In genomic region chr6:46184114-46184513, GRCh38 we compare ENCODE assay signal across 1 cellular context.
TF ChIP-seq lines count a peak whose summit lies in the region.

No MANE protein-coding gene starts in this region.

TF ChIP-seq in GM23338, 12 proteins besides CTCF, POLR2A, EP300 and RAD21 (continued from another document):
- TF ChIP-seq, protein P1, sequence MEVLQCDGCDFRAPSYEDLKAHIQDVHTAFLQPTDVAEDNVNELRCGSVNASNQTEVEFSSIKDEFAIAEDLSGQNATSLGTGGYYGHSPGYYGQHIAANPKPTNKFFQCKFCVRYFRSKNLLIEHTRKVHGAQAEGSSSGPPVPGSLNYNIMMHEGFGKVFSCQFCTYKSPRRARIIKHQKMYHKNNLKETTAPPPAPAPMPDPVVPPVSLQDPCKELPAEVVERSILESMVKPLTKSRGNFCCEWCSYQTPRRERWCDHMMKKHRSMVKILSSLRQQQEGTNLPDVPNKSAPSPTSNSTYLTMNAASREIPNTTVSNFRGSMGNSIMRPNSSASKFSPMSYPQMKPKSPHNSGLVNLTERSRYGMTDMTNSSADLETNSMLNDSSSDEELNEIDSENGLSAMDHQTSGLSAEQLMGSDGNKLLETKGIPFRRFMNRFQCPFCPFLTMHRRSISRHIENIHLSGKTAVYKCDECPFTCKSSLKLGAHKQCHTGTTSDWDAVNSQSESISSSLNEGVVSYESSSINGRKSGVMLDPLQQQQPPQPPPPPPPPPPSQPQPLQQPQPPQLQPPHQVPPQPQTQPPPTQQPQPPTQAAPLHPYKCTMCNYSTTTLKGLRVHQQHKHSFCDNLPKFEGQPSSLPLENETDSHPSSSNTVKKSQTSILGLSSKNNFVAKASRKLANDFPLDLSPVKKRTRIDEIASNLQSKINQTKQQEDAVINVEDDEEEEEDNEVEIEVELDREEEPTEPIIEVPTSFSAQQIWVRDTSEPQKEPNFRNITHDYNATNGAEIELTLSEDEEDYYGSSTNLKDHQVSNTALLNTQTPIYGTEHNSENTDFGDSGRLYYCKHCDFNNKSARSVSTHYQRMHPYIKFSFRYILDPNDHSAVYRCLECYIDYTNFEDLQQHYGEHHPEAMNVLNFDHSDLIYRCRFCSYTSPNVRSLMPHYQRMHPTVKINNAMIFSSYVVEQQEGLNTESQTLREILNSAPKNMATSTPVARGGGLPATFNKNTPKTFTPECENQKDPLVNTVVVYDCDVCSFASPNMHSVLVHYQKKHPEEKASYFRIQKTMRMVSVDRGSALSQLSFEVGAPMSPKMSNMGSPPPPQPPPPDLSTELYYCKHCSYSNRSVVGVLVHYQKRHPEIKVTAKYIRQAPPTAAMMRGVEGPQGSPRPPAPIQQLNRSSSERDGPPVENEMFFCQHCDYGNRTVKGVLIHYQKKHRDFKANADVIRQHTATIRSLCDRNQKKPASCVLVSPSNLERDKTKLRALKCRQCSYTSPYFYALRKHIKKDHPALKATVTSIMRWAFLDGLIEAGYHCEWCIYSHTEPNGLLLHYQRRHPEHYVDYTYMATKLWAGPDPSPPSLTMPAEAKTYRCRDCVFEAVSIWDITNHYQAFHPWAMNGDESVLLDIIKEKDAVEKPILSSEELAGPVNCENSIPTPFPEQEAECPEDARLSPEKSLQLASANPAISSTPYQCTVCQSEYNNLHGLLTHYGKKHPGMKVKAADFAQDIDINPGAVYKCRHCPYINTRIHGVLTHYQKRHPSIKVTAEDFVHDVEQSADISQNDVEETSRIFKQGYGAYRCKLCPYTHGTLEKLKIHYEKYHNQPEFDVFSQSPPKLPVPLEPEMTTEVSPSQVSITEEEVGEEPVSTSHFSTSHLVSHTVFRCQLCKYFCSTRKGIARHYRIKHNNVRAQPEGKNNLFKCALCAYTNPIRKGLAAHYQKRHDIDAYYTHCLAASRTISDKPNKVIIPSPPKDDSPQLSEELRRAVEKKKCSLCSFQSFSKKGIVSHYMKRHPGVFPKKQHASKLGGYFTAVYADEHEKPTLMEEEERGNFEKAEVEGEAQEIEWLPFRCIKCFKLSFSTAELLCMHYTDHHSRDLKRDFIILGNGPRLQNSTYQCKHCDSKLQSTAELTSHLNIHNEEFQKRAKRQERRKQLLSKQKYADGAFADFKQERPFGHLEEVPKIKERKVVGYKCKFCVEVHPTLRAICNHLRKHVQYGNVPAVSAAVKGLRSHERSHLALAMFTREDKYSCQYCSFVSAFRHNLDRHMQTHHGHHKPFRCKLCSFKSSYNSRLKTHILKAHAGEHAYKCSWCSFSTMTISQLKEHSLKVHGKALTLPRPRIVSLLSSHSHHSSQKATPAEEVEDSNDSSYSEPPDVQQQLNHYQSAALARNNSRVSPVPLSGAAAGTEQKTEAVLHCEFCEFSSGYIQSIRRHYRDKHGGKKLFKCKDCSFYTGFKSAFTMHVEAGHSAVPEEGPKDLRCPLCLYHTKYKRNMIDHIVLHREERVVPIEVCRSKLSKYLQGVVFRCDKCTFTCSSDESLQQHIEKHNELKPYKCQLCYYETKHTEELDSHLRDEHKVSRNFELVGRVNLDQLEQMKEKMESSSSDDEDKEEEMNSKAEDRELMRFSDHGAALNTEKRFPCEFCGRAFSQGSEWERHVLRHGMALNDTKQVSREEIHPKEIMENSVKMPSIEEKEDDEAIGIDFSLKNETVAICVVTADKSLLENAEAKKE (CRISPR knock-in tag; IDR thresholded peaks at IDR 0.05), result no peak
- TF ChIP-seq, protein P2, sequence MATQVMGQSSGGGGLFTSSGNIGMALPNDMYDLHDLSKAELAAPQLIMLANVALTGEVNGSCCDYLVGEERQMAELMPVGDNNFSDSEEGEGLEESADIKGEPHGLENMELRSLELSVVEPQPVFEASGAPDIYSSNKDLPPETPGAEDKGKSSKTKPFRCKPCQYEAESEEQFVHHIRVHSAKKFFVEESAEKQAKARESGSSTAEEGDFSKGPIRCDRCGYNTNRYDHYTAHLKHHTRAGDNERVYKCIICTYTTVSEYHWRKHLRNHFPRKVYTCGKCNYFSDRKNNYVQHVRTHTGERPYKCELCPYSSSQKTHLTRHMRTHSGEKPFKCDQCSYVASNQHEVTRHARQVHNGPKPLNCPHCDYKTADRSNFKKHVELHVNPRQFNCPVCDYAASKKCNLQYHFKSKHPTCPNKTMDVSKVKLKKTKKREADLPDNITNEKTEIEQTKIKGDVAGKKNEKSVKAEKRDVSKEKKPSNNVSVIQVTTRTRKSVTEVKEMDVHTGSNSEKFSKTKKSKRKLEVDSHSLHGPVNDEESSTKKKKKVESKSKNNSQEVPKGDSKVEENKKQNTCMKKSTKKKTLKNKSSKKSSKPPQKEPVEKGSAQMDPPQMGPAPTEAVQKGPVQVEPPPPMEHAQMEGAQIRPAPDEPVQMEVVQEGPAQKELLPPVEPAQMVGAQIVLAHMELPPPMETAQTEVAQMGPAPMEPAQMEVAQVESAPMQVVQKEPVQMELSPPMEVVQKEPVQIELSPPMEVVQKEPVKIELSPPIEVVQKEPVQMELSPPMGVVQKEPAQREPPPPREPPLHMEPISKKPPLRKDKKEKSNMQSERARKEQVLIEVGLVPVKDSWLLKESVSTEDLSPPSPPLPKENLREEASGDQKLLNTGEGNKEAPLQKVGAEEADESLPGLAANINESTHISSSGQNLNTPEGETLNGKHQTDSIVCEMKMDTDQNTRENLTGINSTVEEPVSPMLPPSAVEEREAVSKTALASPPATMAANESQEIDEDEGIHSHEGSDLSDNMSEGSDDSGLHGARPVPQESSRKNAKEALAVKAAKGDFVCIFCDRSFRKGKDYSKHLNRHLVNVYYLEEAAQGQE (IDR thresholded peaks at IDR 0.05; ENCODE audit: unreplicated experiment), result no peak
- TF ChIP-seq ZNF331 (CRISPR knock-in tag; IDR thresholded peaks at IDR 0.05; ENCODE audit: low read depth) (no peak), NANOG (IDR thresholded peaks at IDR 0.05; ENCODE audit: borderline replicate concordance) (no peak)
